Comparison of ENCODE assay signal across 1 cellular context in the genomic region with DNA sequence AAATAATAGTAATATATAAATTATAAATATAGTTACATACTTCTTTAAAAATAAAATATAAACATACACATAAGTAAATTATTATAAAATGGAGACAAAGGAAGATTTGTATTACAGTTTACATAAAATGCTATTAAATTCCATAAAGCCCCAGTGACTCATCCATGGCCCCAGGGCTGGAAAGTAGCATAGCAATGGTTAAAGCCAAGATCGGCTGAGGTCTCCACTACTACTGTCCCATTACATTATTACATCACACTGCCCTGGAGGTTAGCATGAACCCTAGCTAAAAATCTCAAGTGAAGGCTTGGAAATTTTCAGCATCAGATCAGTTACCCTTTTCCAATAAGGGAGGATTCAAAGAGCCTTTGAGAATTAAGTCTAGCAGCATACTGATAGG.
TF ChIP-seq lines count a peak whose summit lies in the region.

No MANE protein-coding gene starts in this region.

TF ChIP-seq in GM23338, 12 proteins besides CTCF, POLR2A, EP300 and RAD21:
- TF ChIP-seq ZNF462 (CRISPR knock-in tag; IDR thresholded peaks at IDR 0.05) (no peak), JUNB (IDR thresholded peaks at IDR 0.05; ENCODE audit: unreplicated experiment) (no peak), POLR2AphosphoS5 (IDR thresholded peaks at IDR 0.05; ENCODE audit: low read depth) (no peak), ZNF114 (CRISPR knock-in tag; IDR thresholded peaks at IDR 0.05) (no peak), STAT1 (IDR thresholded peaks at IDR 0.05; ENCODE audit: unreplicated experiment) (no peak), NANOG (IDR thresholded peaks at IDR 0.05; ENCODE audit: borderline replicate concordance) (no peak), ETS1 (IDR thresholded peaks at IDR 0.05) (no peak), ZNF331 (CRISPR knock-in tag; IDR thresholded peaks at IDR 0.05; ENCODE audit: low read depth) (no peak), REST (IDR thresholded peaks at IDR 0.05; ENCODE audit: unreplicated experiment) (no peak), EZH2phosphoT487 (IDR thresholded peaks at IDR 0.05; ENCODE audit: unreplicated experiment) (no peak), CREB1 (CRISPR knock-in tag; IDR thresholded peaks at IDR 0.05; ENCODE audit: low read depth) (no peak), EZH2 (IDR thresholded peaks at IDR 0.05; ENCODE audit: low read depth, unreplicated experiment) (no peak)
